ENCODE assay signal across 8 cellular contexts in the genomic region with DNA sequence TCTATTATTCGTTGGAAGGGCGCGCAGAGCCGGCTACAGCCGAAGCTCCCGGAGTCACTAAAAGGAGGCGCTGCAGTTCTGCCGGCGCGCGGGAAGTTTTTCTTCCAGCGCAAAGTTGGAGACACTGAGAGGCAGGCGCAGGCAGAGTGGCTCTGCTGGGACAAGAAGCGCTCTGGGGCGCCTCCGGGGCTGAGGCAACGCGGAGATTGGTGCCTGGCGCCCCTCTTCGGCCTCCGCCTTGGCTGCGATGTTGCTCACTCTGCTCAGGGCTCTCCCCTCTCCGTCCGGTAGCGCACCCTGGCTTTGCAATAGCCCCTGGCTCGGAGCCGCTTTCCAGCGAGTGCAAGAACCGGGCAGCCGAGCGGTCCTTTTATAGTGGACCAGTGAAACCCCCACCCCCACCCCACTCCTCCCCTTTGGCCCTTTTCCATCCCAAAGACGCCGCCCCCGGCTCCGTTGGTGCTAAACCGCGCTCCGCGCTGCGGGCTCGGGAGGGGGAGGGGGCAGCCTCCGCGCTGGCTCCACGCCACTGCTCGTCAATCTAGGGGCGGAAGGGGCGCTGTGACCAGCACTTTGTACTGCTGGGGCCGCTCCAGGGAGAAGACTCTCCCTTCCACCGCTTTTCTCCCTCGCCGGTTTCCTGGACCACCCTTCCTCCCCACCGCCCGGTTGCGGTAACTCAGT. TPM values are rescaled to one million over a fixed set of nuclear protein-coding genes. Genes with fewer than 3 reads are reported as not detected.
A peak's percentile ranks its signal among the peaks of the same experiment; 100 is the strongest.
DNase-seq lines count a peak whose midpoint lies in the region; ATAC-seq, FAIRE-seq and TF ChIP-seq lines count a peak whose summit lies in the region.

A gene (minus strand): TSS at position 344 of the 684 bp plus-strand sequence. CDS start 455 bp downstream, outside the sequence.

- peak within 1 kb of the TSS; percentile 74 for H2AFZ ChIP-seq in SK-N-SH (ENCODE audit: low read depth)

- peaks cover 47% of the 10 kb centered on the region for H4K20me1 ChIP-seq in SK-N-SH (ENCODE audit: insufficient read depth)

- TF ChIP-seq RAD21 in A549 (conservative IDR thresholded peaks at IDR 0.05 in 1 of 2, IDR thresholded peaks at IDR 0.05 in 1 of 2) (no peak), SK-N-SH (IDR thresholded peaks at IDR 0.05; ENCODE audit: low read length) (no peak)

- H3K4me3 ChIP-seq in A549 (peak within 1 kb of the TSS; percentile 42), SK-N-SH (ENCODE audit: low read depth in 2 of 2, low read length in 1 of 2) (peak within 1 kb of the TSS; percentile 89 to 91), dorsolateral prefrontal cortex (peak within 1 kb of the TSS; percentile 63 to 94 (median 84)), spleen (peak within 1 kb of the TSS; percentile 45 to 81 (median 60))

- H3K27ac ChIP-seq in A549 (0 out of 6 replicates have a peak within 1 kb of the TSS, but pooled peaks of 1 of the 2 experiments have one; percentile 49), SK-N-SH (ENCODE audit: low read depth in 2 of 2, low read length in 1 of 2) (peak within 1 kb of the TSS; percentile 78 to 88), dorsolateral prefrontal cortex (peak within 1 kb of the TSS; percentile 91 to 100 (median 99)), spleen (peak within 1 kb of the TSS; percentile 74 to 93 (median 87))

- H3K9ac ChIP-seq in SK-N-SH, result peak within 1 kb of the TSS; percentile 90

- no peaks in the 10 kb centered on the region for H3K27me3 ChIP-seq in SK-N-SH (ENCODE audit: insufficient read depth)
- H3K27me3 ChIP-seq in dorsolateral prefrontal cortex, result no peaks in the 10 kb centered on the region
- peaks cover 0 to 70% (median 38%) of the 10 kb centered on the region in 7 donors for H3K27me3 ChIP-seq in spleen (replicated peaks in 1 of 7)

- TF ChIP-seq CTCF in A549 (IDR thresholded peaks at IDR 0.05), result no peak
- TF ChIP-seq CTCF in SK-N-SH (IDR thresholded peaks at IDR 0.05), result no peak; the same call in 1 of the 2 replicates
- peak in 51 of 56 donors; percentile 1 to 69 (median 42) for TF ChIP-seq CTCF in dorsolateral prefrontal cortex (IDR thresholded peaks at IDR 0.05 in 54 of 56, conservative IDR thresholded peaks at IDR 0.05 in 2 of 56; ENCODE audit: low read depth in 1 of 56, partially characterized antibody in 56 of 56)
- peak in 1 of 11 experiments; percentile 10 for TF ChIP-seq CTCF in spleen (IDR thresholded peaks at IDR 0.05 in 8 of 11, conservative IDR thresholded peaks at IDR 0.05 in 3 of 11)

- peaks cover 45% of the 10 kb centered on the region for H3K79me2 ChIP-seq in SK-N-SH (ENCODE audit: insufficient read depth)

- TF ChIP-seq EP300 in A549 (IDR thresholded peaks at IDR 0.05), result no peak
- TF ChIP-seq EP300 in SK-N-SH (IDR thresholded peaks at IDR 0.05; ENCODE audit: borderline replicate concordance in 1 of 2, low read depth in 1 of 2, low read length in 1 of 2), result peak; percentile 30 to 32; a peak in 2 of 4 replicates

- FAIRE-seq in A549 (lab: Jason Lieb, UNC), result no peak

- H3K4me1 ChIP-seq in A549 (peaks cover 9% of the 10 kb centered on the region; the same call in 2 of the 3 replicates), SK-N-SH (ENCODE audit: control insufficient read depth in 1 of 2, insufficient read depth in 2 of 2, low read depth in 1 of 2, low read length in 1 of 2) (peaks cover 18 to 21% of the 10 kb centered on the region in 2 experiments; a peak in 3 of 4 replicates), spleen (peaks cover 13 to 84% (median 58%) of the 10 kb centered on the region in 6 donors)

- peaks cover 34% of the 10 kb centered on the region for H3F3A ChIP-seq in SK-N-SH (replicated peaks; ENCODE audit: insufficient read depth)

- H3K9me3 ChIP-seq in A549 (no peaks in the 10 kb centered on the region), SK-N-SH (no peaks in the 10 kb centered on the region), spleen (no peaks in the 10 kb centered on the region)

- H3K36me3 ChIP-seq in SK-N-SH (replicated peaks in 1 of 2; ENCODE audit: control insufficient read depth in 1 of 2, insufficient read depth in 2 of 2, low read length in 1 of 2) (peaks cover 19 to 25% of the 10 kb centered on the region in 2 experiments), spleen (peaks cover 0 to 23% (median 6%) of the 10 kb centered on the region in 6 donors)

- intact Hi-C loops in dorsolateral prefrontal cortex (cut with DNase I), result loop anchor here in 1 of 2 donors (5.0 to 10.0 kb wide), 3 partner anchors 970 to 1902 kb away; no protein-coding TSS in a partner anchor
- intact Hi-C loops in left colon (cut with DNase I, micrococcal nuclease), result loop anchor here in 1 of 2 donors (5.0 kb wide), 2 partner anchors 1207 to 1902 kb away; no protein-coding TSS in a partner anchor
- intact Hi-C loops in spleen (cut with DNase I; ENCODE audit: low total_unique reads), result loop anchor here (5.0 to 10.0 kb wide), 2 partner anchors 1492 to 1900 kb away; no protein-coding TSS in a partner anchor

- WGBS in A549 (ENCODE audit: missing lambda C conversion rate), result 1% methylated on average over 9 of the region's 54 CpGs
- WGBS in SK-N-SH (ENCODE audit: low lambda C conversion rate), result under 1% methylated on average over 28 of the region's 54 CpGs
- 1 to 3% (median 2%) methylated on average over 40 to 54 of the region's 54 CpGs for WGBS in spleen, 5 donors

- no peaks in the 10 kb centered on the region for H3K9me2 ChIP-seq in SK-N-SH

- POLR2A ChIA-PET in A549 (lab: Yijun Ruan, JAX), result no interaction called here
- POLR2A ChIA-PET in SK-N-SH (lab: Yijun Ruan, JAX), result interaction anchor here (0.8 to 2.2 kb wide), 8 partner anchors 12 to 1900 kb away, joined by 3 to 10 read pairs (median 4); a partner anchor contains a TSS

- TF ChIP-seq POLR2A in A549 (IDR thresholded peaks at IDR 0.05; ENCODE audit: low read length) (no peak), spleen (IDR thresholded peaks at IDR 0.05) (peak in 2 of 3 donors; percentile 61 to 85)

- CTCF ChIA-PET in A549 (lab: Yijun Ruan, JAX) (interaction anchor here (0.7 to 2.2 kb wide), 6 partner anchors 9 to 1900 kb away, joined by 3 to 10 read pairs (median 3); no protein-coding TSS in a partner anchor), SK-N-SH (lab: Yijun Ruan, JAX) (interaction anchor here (0.7 to 7.1 kb wide), 28 partner anchors 7 to 1899 kb away, joined by 3 to 92 read pairs (median 3); a partner anchor contains a TSS)

- DNase-seq in A549 (ENCODE audit: low read depth in 1 of 2, low spot score in 1 of 2) (peak in 1 of 2 experiments; percentile 38), H4 (ENCODE audit: low spot score) (peak; percentile 86), SK-N-SH (peak; percentile 96), dorsolateral prefrontal cortex (peak; percentile 68 to 94 (median 92)), left colon (peak; percentile 51 to 72), spleen (peak; percentile 85), SHP77 treated with DMSO at 0.1 percent for 48 hours (lab: John Stamatoyannopoulos, UW) (no peak)

- H3K4me2 ChIP-seq in A549 (peak within 1 kb of the TSS; percentile 88), SK-N-SH (peak within 1 kb of the TSS; percentile 83)

- peak; percentile 54 to 72 for ATAC-seq in A549
- peak; percentile 22 for ATAC-seq in left colon
- ATAC-seq in HG03571 (IDR thresholded peaks at IDR 0.05; ENCODE audit: unreplicated experiment), result no peak

TF ChIP-seq in A549, 52 proteins besides CTCF, POLR2A, EP300 and RAD21:
- no peak for TF ChIP-seq RARB (CRISPR knock-in tag; IDR thresholded peaks at IDR 0.05)
- TF ChIP-seq HEYL (CRISPR knock-in tag; IDR thresholded peaks at IDR 0.05), result no peak
- no peak for TF ChIP-seq RNF2 (IDR thresholded peaks at IDR 0.05; ENCODE audit: borderline replicate concordance, low read depth)
- no peak for TF ChIP-seq CBX8 (IDR thresholded peaks at IDR 0.05)
- TF ChIP-seq, protein P1, sequence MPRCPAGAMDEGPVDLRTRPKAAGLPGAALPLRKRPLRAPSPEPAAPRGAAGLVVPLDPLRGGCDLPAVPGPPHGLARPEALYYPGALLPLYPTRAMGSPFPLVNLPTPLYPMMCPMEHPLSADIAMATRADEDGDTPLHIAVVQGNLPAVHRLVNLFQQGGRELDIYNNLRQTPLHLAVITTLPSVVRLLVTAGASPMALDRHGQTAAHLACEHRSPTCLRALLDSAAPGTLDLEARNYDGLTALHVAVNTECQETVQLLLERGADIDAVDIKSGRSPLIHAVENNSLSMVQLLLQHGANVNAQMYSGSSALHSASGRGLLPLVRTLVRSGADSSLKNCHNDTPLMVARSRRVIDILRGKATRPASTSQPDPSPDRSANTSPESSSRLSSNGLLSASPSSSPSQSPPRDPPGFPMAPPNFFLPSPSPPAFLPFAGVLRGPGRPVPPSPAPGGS (IDR thresholded peaks at IDR 0.05), result no peak
- TF ChIP-seq JUN (IDR thresholded peaks at IDR 0.05), result no peak
TF ChIP-seq in A549: peak in this region for 0.

TF ChIP-seq in SK-N-SH, 30 proteins besides CTCF, POLR2A, EP300 and RAD21 (continues in another document):
- TF ChIP-seq, protein P2, sequence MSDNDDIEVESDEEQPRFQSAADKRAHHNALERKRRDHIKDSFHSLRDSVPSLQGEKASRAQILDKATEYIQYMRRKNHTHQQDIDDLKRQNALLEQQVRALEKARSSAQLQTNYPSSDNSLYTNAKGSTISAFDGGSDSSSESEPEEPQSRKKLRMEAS (IDR thresholded peaks at IDR 0.05; ENCODE audit: low read depth), result peak; percentile 13; the same call in 1 of the 2 replicates
- TF ChIP-seq RXRA (IDR thresholded peaks at IDR 0.05; ENCODE audit: borderline replicate concordance, low read depth), result no peak
- TF ChIP-seq SIN3A (IDR thresholded peaks at IDR 0.05; ENCODE audit: borderline replicate concordance, low read depth, low read length), result peak; percentile 85
- peak; percentile 86 for TF ChIP-seq NFIC (IDR thresholded peaks at IDR 0.05; ENCODE audit: borderline replicate concordance)
- TF ChIP-seq MXI1 (IDR thresholded peaks at IDR 0.05; ENCODE audit: low read depth, low read length), result peak; percentile 47; the same call in 1 of the 2 replicates
- no peak for TF ChIP-seq NRF1 (IDR thresholded peaks at IDR 0.05; ENCODE audit: low read depth, low read length)

RNA-seq across cellular contexts. Expression of the gene that starts here (rescaled TPM):
- 0.17 and 0.24 TPM in 2 replicates for polyA plus RNA-seq in A549 (2011; rRNA removed)
- 0.38 and 0.81 TPM in 2 replicates for polyA plus RNA-seq in A549 (2012; cell fraction: cytosol; rRNA removed)
- polyA plus RNA-seq in A549 (2012; cell fraction: nucleus; rRNA removed), result 1.5 and 1.6 TPM in 2 replicates
- polyA plus RNA-seq in A549 (2017; fragmentation: RNase III; extraction: RNeasy Plus Mini Kit Qiagen cat#74134 plus additional on column Dnase treatment), result 0.12 to 0.18 TPM (median 0.17 TPM) in 3 replicates
- 1.3 and 1.7 TPM in 2 replicates for polyA minus RNA-seq in A549 (2011; rRNA and poly(A)+ RNA removed)
- 11.2 and 13.8 TPM in 2 replicates for total RNA-seq in H4 (2014; rRNA removed; shearing (Covaris generic))
- 118 and 137 TPM in 2 replicates for polyA plus RNA-seq in SK-N-SH (2012; rRNA removed)
- 69.8 and 75.6 TPM in 2 replicates for polyA plus RNA-seq in SK-N-SH (2012; cell fraction: cytosol; rRNA removed)
- polyA plus RNA-seq in SK-N-SH (2012; cell fraction: nucleus; rRNA removed), result 389 and 512 TPM in 2 replicates
- total RNA-seq in dorsolateral prefrontal cortex, result 100 to 1,000 TPM in 3 of 120 experiments, 10 to 100 TPM in 117; 11.7 to 160 (median 37.6) TPM
- 10 to 100 TPM; 12.6 to 20.6 TPM for total RNA-seq in left colon
- 10 to 100 TPM; 15.9 to 71.6 (median 29.6) TPM for total RNA-seq in spleen
- polyA plus RNA-seq in spleen, result 10 to 100 TPM in 1 of 3 donors, 1 to 10 TPM in 2; 2.3 to 11.2 (median 7.8) TPM

Comparison
In these comparisons a context has a peak if more than half of its experiments do, and no peak if none do; other contexts are left out.
1. RNA of the gene that starts here (polyA plus RNA-seq): 69.8 to 512 TPM in SK-N-SH; 2.3 to 11.2 TPM in spleen and 0.12 to 1.6 TPM in A549; every median in the first group is over 4 times any median in the second.
2. CTCF ChIP-seq: peak in dorsolateral prefrontal cortex (51 of 56); none in A549 (single experiment) and SK-N-SH (single experiment).
3. Peak in every context shown above with its lines, with median percentiles within 50 percentile points of each other: H3K4me3 ChIP-seq.